ENCODE assay signal across 2 cellular contexts in genomic region chr4:65658117-65658516, GRCh38.
TF ChIP-seq lines count a peak whose summit lies in the region.

No MANE protein-coding gene starts in this region.

TF ChIP-seq in GM23338, 12 proteins besides CTCF, POLR2A, EP300 and RAD21 (continued from another document):
- TF ChIP-seq REST (IDR thresholded peaks at IDR 0.05; ENCODE audit: unreplicated experiment) (no peak), JUNB (IDR thresholded peaks at IDR 0.05; ENCODE audit: unreplicated experiment) (no peak), ZNF331 (CRISPR knock-in tag; IDR thresholded peaks at IDR 0.05; ENCODE audit: low read depth) (no peak), EZH2 (IDR thresholded peaks at IDR 0.05; ENCODE audit: low read depth, unreplicated experiment) (no peak), CREB1 (CRISPR knock-in tag; IDR thresholded peaks at IDR 0.05; ENCODE audit: low read depth) (no peak), STAT1 (IDR thresholded peaks at IDR 0.05; ENCODE audit: unreplicated experiment) (no peak), ZNF114 (CRISPR knock-in tag; IDR thresholded peaks at IDR 0.05) (no peak), POLR2AphosphoS5 (IDR thresholded peaks at IDR 0.05; ENCODE audit: low read depth) (no peak), ZNF462 (CRISPR knock-in tag; IDR thresholded peaks at IDR 0.05) (no peak), ETS1 (IDR thresholded peaks at IDR 0.05) (no peak), NANOG (IDR thresholded peaks at IDR 0.05; ENCODE audit: borderline replicate concordance) (no peak)

TF ChIP-seq in WTC11, 78 proteins besides CTCF, POLR2A, EP300 and RAD21 (continued from another document):
- no peak for TF ChIP-seq STAT6 (CRISPR knock-in tag; conservative IDR thresholded peaks at IDR 0.05; ENCODE audit: low read depth)
- no peak for TF ChIP-seq ZNF263 (CRISPR knock-in tag; IDR thresholded peaks at IDR 0.05; ENCODE audit: low read depth)
- TF ChIP-seq PRDM15 (CRISPR knock-in tag; IDR thresholded peaks at IDR 0.05), result no peak
- no peak for TF ChIP-seq TCF7 (CRISPR knock-in tag; IDR thresholded peaks at IDR 0.05; ENCODE audit: low read depth)
- TF ChIP-seq GABPB1 (CRISPR knock-in tag; IDR thresholded peaks at IDR 0.05), result no peak
